ENCODE assay signal across 8 cellular contexts in genomic region chr11:37504066-37504611, GRCh38.
A peak's percentile ranks its signal among the peaks of the same experiment; 100 is the strongest.
DNase-seq lines count a peak whose midpoint lies in the region; ATAC-seq and TF ChIP-seq lines count a peak whose summit lies in the region.

No MANE protein-coding gene starts in this region.

- H3K27me3 Mint-ChIP-seq in MCF 10A (ENCODE audit: insufficient read depth, unreplicated experiment) = no peaks in the 10 kb centered on the region
- no peaks in the 10 kb centered on the region for H3K27me3 Mint-ChIP-seq in activated T-helper 2 cell treated with anti-CD3 and anti-CD28 coated beads, Interferon-gamma antibody, Interleukin-2, Interleukin-4, amounts not matched to agents 10 μg/mL and 5 μg/mL and 100 μg/mL, durations not matched to agents 14 hours and 24 hours and 36 hours (ENCODE audit: low read depth)

- H3K27ac Mint-ChIP-seq in MCF 10A (ENCODE audit: low read depth, unreplicated experiment) = no peak overlapping the region
- no peak overlapping the region for H3K27ac Mint-ChIP-seq in activated T-helper 2 cell treated with anti-CD3 and anti-CD28 coated beads, Interferon-gamma antibody, Interleukin-2, Interleukin-4, amounts not matched to agents 10 μg/mL and 5 μg/mL and 100 μg/mL, durations not matched to agents 14 hours and 24 hours and 36 hours

- no peaks in the 10 kb centered on the region for H3K9me3 Mint-ChIP-seq in MCF 10A (ENCODE audit: unreplicated experiment)
- peaks cover 32% of the 10 kb centered on the region for H3K9me3 Mint-ChIP-seq in activated T-helper 2 cell treated with anti-CD3 and anti-CD28 coated beads, Interferon-gamma antibody, Interleukin-2, Interleukin-4, amounts not matched to agents 10 μg/mL and 5 μg/mL and 100 μg/mL, durations not matched to agents 14 hours and 24 hours and 36 hours

- no peaks in the 10 kb centered on the region for H3K36me3 Mint-ChIP-seq in MCF 10A (ENCODE audit: insufficient read depth, unreplicated experiment)
- no peaks in the 10 kb centered on the region for H3K36me3 Mint-ChIP-seq in activated T-helper 2 cell treated with anti-CD3 and anti-CD28 coated beads, Interferon-gamma antibody, Interleukin-2, Interleukin-4, amounts not matched to agents 10 μg/mL and 5 μg/mL and 100 μg/mL, durations not matched to agents 14 hours and 24 hours and 36 hours (ENCODE audit: low read depth)

- POLR2A ChIA-PET in MCF 10A (lab: Yijun Ruan, JAX) = interaction anchor here (0.5 to 0.8 kb wide), 3 partner anchors 279 to 995 kb away, joined by 3 read pairs; no protein-coding TSS in a partner anchor

- intact Hi-C loops in MCF 10A (cut with micrococcal nuclease) = no loop called here
- intact Hi-C loops in activated T-helper 2 cell treated with anti-CD3 and anti-CD28 coated beads, Interferon-gamma antibody, Interleukin-2, Interleukin-4, amounts not matched to agents 10 μg/mL and 5 μg/mL and 100 μg/mL, durations not matched to agents 14 hours and 24 hours and 36 hours (cut with micrococcal nuclease) = no loop called here

- peak; percentile 33 for DNase-seq in GM03348 (ENCODE audit: low spot score)
- peak; percentile 89 for DNase-seq in MCF 10A (ENCODE audit: unreplicated experiment)
- DNase-seq in putamen (ENCODE audit: low spot score) = peak; percentile 1
- no peak for DNase-seq in DMS 273 treated with DMSO at 0.1 percent for 48 hours (lab: John Stamatoyannopoulos, UW)
- no peak for DNase-seq in activated T-helper 2 cell treated with anti-CD3 and anti-CD28 coated beads, Interferon-gamma antibody, Interleukin-2, Interleukin-4, amounts not matched to agents 10 μg/mL and 5 μg/mL and 100 μg/mL, durations not matched to agents 14 hours and 24 hours and 36 hours (ENCODE audit: low spot score)
- DNase-seq in iPS-NIHi7 (ENCODE audit: extremely low spot score) = no peak

- no peak overlapping the region for H3K4me3 Mint-ChIP-seq in MCF 10A (ENCODE audit: unreplicated experiment)
- no peak overlapping the region for H3K4me3 Mint-ChIP-seq in activated T-helper 2 cell treated with anti-CD3 and anti-CD28 coated beads, Interferon-gamma antibody, Interleukin-2, Interleukin-4, amounts not matched to agents 10 μg/mL and 5 μg/mL and 100 μg/mL, durations not matched to agents 14 hours and 24 hours and 36 hours (ENCODE audit: low read depth)

- peaks cover 34% of the 10 kb centered on the region for H3K4me1 Mint-ChIP-seq in MCF 10A (ENCODE audit: insufficient read depth, unreplicated experiment)
- no peaks in the 10 kb centered on the region for H3K4me1 Mint-ChIP-seq in activated T-helper 2 cell treated with anti-CD3 and anti-CD28 coated beads, Interferon-gamma antibody, Interleukin-2, Interleukin-4, amounts not matched to agents 10 μg/mL and 5 μg/mL and 100 μg/mL, durations not matched to agents 14 hours and 24 hours and 36 hours (ENCODE audit: low read depth)

- CTCF ChIA-PET in MCF 10A (lab: Yijun Ruan, JAX) = interaction anchor here (0.7 kb wide), 1 partner anchor 276 kb away, joined by 3 read pairs; no protein-coding TSS in a partner anchor

- TF ChIP-seq CTCF in MCF 10A (IDR thresholded peaks at IDR 0.05; ENCODE audit: unreplicated experiment) = no peak

- no TSS peak for BruUV-seq in MCF 10A (replicated peaks; lab: Mats Ljungman, UMichigan)

- peak; percentile 95 for ATAC-seq in GM21528 (IDR thresholded peaks at IDR 0.05; ENCODE audit: low FRiP score, unreplicated experiment)
- ATAC-seq in HG03571 (IDR thresholded peaks at IDR 0.05; ENCODE audit: unreplicated experiment) = peak; percentile 92

Comparison
In these comparisons a context has a peak if more than half of its experiments do, and no peak if none do; other contexts are left out.
1. DNase-seq: peak in GM03348 (single experiment), MCF 10A (single experiment) and putamen (single experiment); none in DMS 273 treated with DMSO at 0.1 percent for 48 hours (single experiment), activated T-helper 2 cell treated with anti-CD3 and anti-CD28 coated beads, Interferon-gamma antibody, Interleukin-2, Interleukin-4, amounts not matched to agents 10 μg/mL and 5 μg/mL and 100 μg/mL, durations not matched to agents 14 hours and 24 hours and 36 hours (single experiment) and iPS-NIHi7 (single experiment).